In genomic region chr11:46342237-46342636, GRCh38 we compare ENCODE assay signal across 13 cellular contexts. TPM values are rescaled to one million over a fixed set of nuclear protein-coding genes. Genes with fewer than 3 reads are reported as not detected.
DNase-seq lines count a peak whose midpoint lies in the region; ATAC-seq and TF ChIP-seq lines count a peak whose summit lies in the region.
"Had no signal": no experiment of that assay in that cellular context is flagged by ENCODE, and none has a peak within 500 bp of the region (broad histone marks: within the 10 kb centered on the region; RNA-seq: fewer than 3 reads in every experiment).

No MANE protein-coding gene starts in this region.

- H3K79me2 ChIP-seq in OCI-LY7 (ENCODE audit: insufficient read depth, low read depth, low read length) (no peaks in the 10 kb centered on the region), smooth muscle cell (ENCODE audit: low read depth) (no peaks in the 10 kb centered on the region)

- H3K4me3 Mint-ChIP-seq in activated naive CD4-positive, alpha-beta T cell treated with anti-CD3 and anti-CD28 coated beads, Interleukin-2, amount 10 ng/mL, durations not matched to agents 7 days and 5 days, result no peak overlapping the region
- no peak overlapping the region for H3K4me3 Mint-ChIP-seq in activated T-helper 17 cell treated with anti-CD3 and anti-CD28 coated beads, Interleukin-2, amount 50 U/mL, for 72 hours

- no peak overlapping the region for H3K9ac ChIP-seq in smooth muscle cell (ENCODE audit: low read depth)

- H2AFZ ChIP-seq in OCI-LY7 (ENCODE audit: low read length), result no peak overlapping the region
- peak overlapping the region; percentile 13 for H2AFZ ChIP-seq in smooth muscle cell (ENCODE audit: low read depth)

- POLR2A ChIA-PET in OCI-LY7 (lab: Charles Lee), result interaction anchor here (1.8 to 2.5 kb wide), 2 partner anchors 19 to 24 kb away, joined by 5 to 13 read pairs; no protein-coding TSS in a partner anchor

- intact Hi-C loops in OCI-LY7 (cut with micrococcal nuclease; ENCODE audit: unreplicated experiment), result no loop called here

- H3K9me3 Mint-ChIP-seq in activated naive CD4-positive, alpha-beta T cell treated with anti-CD3 and anti-CD28 coated beads, Interleukin-2, amount 10 ng/mL, durations not matched to agents 7 days and 5 days, result no peaks in the 10 kb centered on the region
- no peaks in the 10 kb centered on the region for H3K9me3 Mint-ChIP-seq in activated T-helper 17 cell treated with anti-CD3 and anti-CD28 coated beads, Interleukin-2, amount 50 U/mL, for 72 hours
- H3K9me3 Mint-ChIP-seq: CD8-positive, alpha-beta memory T cell had no signal

- H3K4me2 ChIP-seq in OCI-LY7 (ENCODE audit: low read length), result peak overlapping the region; percentile 9; the same call in 1 of the 2 replicates
- no peak overlapping the region for H3K4me2 ChIP-seq in smooth muscle cell

- no peak for TF ChIP-seq CTCF in OCI-LY7 (conservative IDR thresholded peaks at IDR 0.05; ENCODE audit: low read length)
- no peak for TF ChIP-seq CTCF in fibroblast of villous mesenchyme (IDR thresholded peaks at IDR 0.05; ENCODE audit: insufficient read depth, low read depth, low read length)
- TF ChIP-seq CTCF in smooth muscle cell (IDR thresholded peaks at IDR 0.05; ENCODE audit: borderline replicate concordance, insufficient read depth, poor library complexity, severe bottlenecking), result no peak

- peak overlapping the region; percentile 25 for H3K27ac Mint-ChIP-seq in activated naive CD4-positive, alpha-beta T cell treated with anti-CD3 and anti-CD28 coated beads, Interleukin-2, amount 10 ng/mL, durations not matched to agents 7 days and 5 days
- H3K27ac Mint-ChIP-seq in activated T-helper 17 cell treated with anti-CD3 and anti-CD28 coated beads, Interleukin-2, amount 50 U/mL, for 72 hours, result no peak overlapping the region

- peak; percentile 59 for DNase-seq in activated naive CD4-positive, alpha-beta T cell treated with anti-CD3 and anti-CD28 coated beads, Interleukin-2, amount 10 ng/mL, durations not matched to agents 7 days and 5 days
- DNase-seq in activated naive CD4-positive, alpha-beta T cell treated with anti-CD3 and anti-CD28 coated beads, Interleukin-2, amount 50 U/mL, for 16 hours, result no peak
- DNase-seq in OCI-LY7 (ENCODE audit: low spot score), result peak; percentile 32
- DNase-seq in fibroblast of villous mesenchyme (ENCODE audit: low read depth), result peak; percentile 63
- no peak for DNase-seq in smooth muscle cell (lab: John Stamatoyannopoulos, UW; ENCODE audit: unreplicated experiment)
- DNase-seq: activated CD4-positive, alpha-beta T cell treated with anti-CD3 and anti-CD28 coated beads for 48 hours; foreskin keratinocyte; PC-3 had no signal

- H3K27ac ChIP-seq in OCI-LY7 (ENCODE audit: low read depth, low read length, poor library complexity, severe bottlenecking), result no peak overlapping the region
- no peak overlapping the region for H3K27ac ChIP-seq in smooth muscle cell (ENCODE audit: low read depth)
- H3K27ac ChIP-seq: foreskin keratinocyte, thoracic aorta had no signal

- peaks cover 81% of the 10 kb centered on the region for H3K4me1 Mint-ChIP-seq in activated naive CD4-positive, alpha-beta T cell treated with anti-CD3 and anti-CD28 coated beads, Interleukin-2, amount 10 ng/mL, durations not matched to agents 7 days and 5 days
- peaks cover 30% of the 10 kb centered on the region for H3K4me1 Mint-ChIP-seq in activated T-helper 17 cell treated with anti-CD3 and anti-CD28 coated beads, Interleukin-2, amount 50 U/mL, for 72 hours

- peaks cover 8% of the 10 kb centered on the region for H3K36me3 Mint-ChIP-seq in activated naive CD4-positive, alpha-beta T cell treated with anti-CD3 and anti-CD28 coated beads, Interleukin-2, amount 10 ng/mL, durations not matched to agents 7 days and 5 days
- peaks cover 6% of the 10 kb centered on the region for H3K36me3 Mint-ChIP-seq in activated T-helper 17 cell treated with anti-CD3 and anti-CD28 coated beads, Interleukin-2, amount 50 U/mL, for 72 hours (ENCODE audit: low read depth)

- H3K4me1 ChIP-seq in OCI-LY7 (ENCODE audit: insufficient read depth, low read length, poor library complexity, severe bottlenecking) (peaks cover 27% of the 10 kb centered on the region), smooth muscle cell (ENCODE audit: low read depth) (peaks cover 14% of the 10 kb centered on the region)

- WGBS in smooth muscle cell (ENCODE audit: low lambda C conversion rate), result 34% methylated on average over 5 of the region's 5 CpGs

- no TSS peak for BruUV-seq in OCI-LY7 (replicated peaks; lab: Mats Ljungman, UMichigan)

- H3K27me3 ChIP-seq in smooth muscle cell (ENCODE audit: low read depth), result no peaks in the 10 kb centered on the region
- H3K27me3 ChIP-seq: foreskin keratinocyte had no signal

- no peak for ATAC-seq in HG02973 (IDR thresholded peaks at IDR 0.05; ENCODE audit: unreplicated experiment)
- no peak for ATAC-seq in HG03342 (IDR thresholded peaks at IDR 0.05; ENCODE audit: unreplicated experiment)
- no peak for ATAC-seq in activated T-helper 17 cell treated with anti-CD3 and anti-CD28 coated beads, Interleukin-2, amount 50 U/mL, for 72 hours (replicated peaks)
- ATAC-seq: foreskin keratinocyte, PC-3 had no signal

- no peaks in the 10 kb centered on the region for H3K9me3 ChIP-seq in OCI-LY7 (ENCODE audit: low read length)
- no peaks in the 10 kb centered on the region for H3K9me3 ChIP-seq in smooth muscle cell (replicated peaks; ENCODE audit: low read depth)
- H3K9me3 ChIP-seq: thoracic aorta had no signal

- peaks cover 14% of the 10 kb centered on the region for H3K27me3 Mint-ChIP-seq in activated naive CD4-positive, alpha-beta T cell treated with anti-CD3 and anti-CD28 coated beads, Interleukin-2, amount 10 ng/mL, durations not matched to agents 7 days and 5 days
- no peaks in the 10 kb centered on the region for H3K27me3 Mint-ChIP-seq in activated T-helper 17 cell treated with anti-CD3 and anti-CD28 coated beads, Interleukin-2, amount 50 U/mL, for 72 hours

- no peaks in the 10 kb centered on the region for H4K20me1 ChIP-seq in OCI-LY7 (ENCODE audit: insufficient read depth, low read length)
- H4K20me1 ChIP-seq in smooth muscle cell (ENCODE audit: low read depth), result no peaks in the 10 kb centered on the region

- peaks cover 3% of the 10 kb centered on the region for H3F3A ChIP-seq in smooth muscle cell (ENCODE audit: low read depth)

- no peak overlapping the region for H3K4me3 ChIP-seq in OCI-LY7 (ENCODE audit: low read depth, low read length, poor library complexity, severe bottlenecking)
- H3K4me3 ChIP-seq in fibroblast of villous mesenchyme (ENCODE audit: low read depth, low read length), result no peak overlapping the region
- no peak overlapping the region for H3K4me3 ChIP-seq in smooth muscle cell
- H3K4me3 ChIP-seq: thoracic aorta had no signal

- CTCF ChIA-PET in activated naive CD4-positive, alpha-beta T cell treated with anti-CD3 and anti-CD28 coated beads, Interleukin-2, amount 10 ng/mL, durations not matched to agents 7 days and 5 days (lab: Charles Lee), result interaction anchor here (1.1 to 1.9 kb wide), 3 partner anchors 10 to 103 kb away, joined by 3 to 6 read pairs (median 3); no protein-coding TSS in a partner anchor
- CTCF ChIA-PET in OCI-LY7 (lab: Charles Lee; ENCODE audit: unreplicated experiment), result no interaction called here

- no peaks in the 10 kb centered on the region for H3K36me3 ChIP-seq in OCI-LY7 (ENCODE audit: insufficient read depth, low read length)
- no peaks in the 10 kb centered on the region for H3K36me3 ChIP-seq in smooth muscle cell (ENCODE audit: low read depth)
- H3K36me3 ChIP-seq: thoracic aorta had no signal

- H3K9me2 ChIP-seq in OCI-LY7 (ENCODE audit: insufficient read depth, low read length), result no peaks in the 10 kb centered on the region

RNA-seq across cellular contexts. Expression of gene DGKZ, which starts 5.0 kb away (rescaled TPM):
- total RNA-seq in OCI-LY7 (2014; rRNA removed; shearing (Covaris generic)), result 110 and 134 TPM in 2 replicates
- 141 and 163 TPM in 2 replicates for total RNA-seq in OCI-LY7 (2022)
- total RNA-seq in fibroblast of villous mesenchyme, result 50.1 and 63.1 TPM in 2 replicates
- total RNA-seq in smooth muscle cell, result 32.2 and 42.1 TPM in 2 replicates
- polyA plus RNA-seq in smooth muscle cell, result 30.7 and 52.0 TPM in 2 replicates
- total RNA-seq in activated T-helper 17 cell treated with anti-CD3 and anti-CD28 coated beads, Interleukin-2, amount 50 U/mL, for 72 hours, result 100 to 1,000 TPM in 1 of 2 donors, 10 to 100 TPM in 1; 78.9 to 100 TPM

RNA-seq across cellular contexts. Expression of gene MDK, which starts 39.2 kb away (rescaled TPM):
- 4.1 and 5.1 TPM in 2 replicates for total RNA-seq in OCI-LY7 (2014; rRNA removed; shearing (Covaris generic))
- total RNA-seq in OCI-LY7 (2022) (5.4 and 6.2 TPM in 2 replicates), fibroblast of villous mesenchyme (11.7 and 30.0 TPM in 2 replicates), smooth muscle cell (403 and 490 TPM in 2 replicates)
- 667 and 755 TPM in 2 replicates for polyA plus RNA-seq in smooth muscle cell
- total RNA-seq in activated T-helper 17 cell treated with anti-CD3 and anti-CD28 coated beads, Interleukin-2, amount 50 U/mL, for 72 hours, result 10 to 100 TPM in 1 of 2 donors, 1 to 10 TPM in 1; 8.5 to 12.9 TPM

RNA-seq across cellular contexts. Expression of gene CHRM4, which starts 49.3 kb away (rescaled TPM):
- 0.09 TPM in 1 of 2 replicates, not detected in the other for total RNA-seq in OCI-LY7 (2014; rRNA removed; shearing (Covaris generic))
- total RNA-seq in OCI-LY7 (2022), result 0.24 TPM in 1 of 2 replicates, not detected in the other
- under 0.01 TPM in 1 of 2 replicates, not detected in the other for total RNA-seq in fibroblast of villous mesenchyme
- total RNA-seq in smooth muscle cell, result 4.7 and 5.6 TPM in 2 replicates
- 11.1 and 20.0 TPM in 2 replicates for polyA plus RNA-seq in smooth muscle cell
- total RNA-seq in activated T-helper 17 cell treated with anti-CD3 and anti-CD28 coated beads, Interleukin-2, amount 50 U/mL, for 72 hours, result 1 to 10 TPM in 1 of 2 donors, under 1 TPM in 1; 0.90 to 6.1 TPM
- total RNA-seq: CD8-positive, alpha-beta memory T cell; foreskin keratinocyte; PC-3 had no signal
- polyA plus RNA-seq: foreskin keratinocyte had no signal

Comparison
In these comparisons a context has a peak if more than half of its experiments do, and no peak if none do; other contexts are left out.
1. DNase-seq: peak in activated naive CD4-positive, alpha-beta T cell treated with anti-CD3 and anti-CD28 coated beads, Interleukin-2, amount 10 ng/mL, durations not matched to agents 7 days and 5 days (single experiment), OCI-LY7 (single experiment) and fibroblast of villous mesenchyme (single experiment); none in activated naive CD4-positive, alpha-beta T cell treated with anti-CD3 and anti-CD28 coated beads, Interleukin-2, amount 50 U/mL, for 16 hours (single experiment) and smooth muscle cell (single experiment).
2. RNA of gene MDK, which starts 39.2 kb away (total RNA-seq): 403 to 490 TPM in smooth muscle cell; 8.5 to 12.9 TPM in activated T-helper 17 cell treated with anti-CD3 and anti-CD28 coated beads, Interleukin-2, amount 50 U/mL, for 72 hours, 11.7 to 30.0 TPM in fibroblast of villous mesenchyme and 4.1 to 6.2 TPM in OCI-LY7; every median in the first group is over 10 times any median in the second.